ENCODE assay signal across 1 cellular context in genomic region chr4:73836373-73837269, GRCh38.
TF ChIP-seq lines count a peak whose summit lies in the region.

Gene CXCL6, plus strand, starts transcription at chr4:73836678. Its CDS starts 73 bp downstream, at chr4:73836751.

TF ChIP-seq in IMR-90, 13 proteins besides CTCF, POLR2A, EP300 and RAD21:
- TF ChIP-seq MAFK (IDR thresholded peaks at IDR 0.05; ENCODE audit: low read depth, low read length) (no peak), MAZ (IDR thresholded peaks at IDR 0.05; ENCODE audit: borderline replicate concordance, low read depth, low read length) (no peak), SMC3 (IDR thresholded peaks at IDR 0.05; ENCODE audit: low read depth, low read length) (no peak), FOS (IDR thresholded peaks at IDR 0.05; ENCODE audit: low read depth, low read length) (no peak), CEBPB (IDR thresholded peaks at IDR 0.05; ENCODE audit: low read depth, low read length) (no peak), CHD1 (IDR thresholded peaks at IDR 0.05; ENCODE audit: low read depth, low read length) (no peak), BHLHE40 (IDR thresholded peaks at IDR 0.05; ENCODE audit: low read depth, low read length) (no peak), RFX5 (IDR thresholded peaks at IDR 0.05; ENCODE audit: low read depth, low read length) (no peak), NFE2L2 (IDR thresholded peaks at IDR 0.05; ENCODE audit: low read depth, low read length) (no peak), RCOR1 (IDR thresholded peaks at IDR 0.05; ENCODE audit: insufficient replicate concordance, low read length) (no peak), ELK1 (IDR thresholded peaks at IDR 0.05; ENCODE audit: borderline replicate concordance, low read depth, low read length) (no peak), MXI1 (IDR thresholded peaks at IDR 0.05; ENCODE audit: borderline replicate concordance, low read depth, low read length) (no peak)
- TF ChIP-seq, protein P1, sequence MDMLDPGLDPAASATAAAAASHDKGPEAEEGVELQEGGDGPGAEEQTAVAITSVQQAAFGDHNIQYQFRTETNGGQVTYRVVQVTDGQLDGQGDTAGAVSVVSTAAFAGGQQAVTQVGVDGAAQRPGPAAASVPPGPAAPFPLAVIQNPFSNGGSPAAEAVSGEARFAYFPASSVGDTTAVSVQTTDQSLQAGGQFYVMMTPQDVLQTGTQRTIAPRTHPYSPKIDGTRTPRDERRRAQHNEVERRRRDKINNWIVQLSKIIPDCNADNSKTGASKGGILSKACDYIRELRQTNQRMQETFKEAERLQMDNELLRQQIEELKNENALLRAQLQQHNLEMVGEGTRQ (IDR thresholded peaks at IDR 0.05; ENCODE audit: low read depth, low read length), result no peak
